In genomic region chr2:96825057-96825456, GRCh38 we compare ENCODE assay signal across 30 cellular contexts.
"Had no signal": no experiment of that assay in that cellular context is flagged by ENCODE, and none has a peak within 500 bp of the region (broad histone marks: within the 10 kb centered on the region; RNA-seq: fewer than 3 reads in every experiment).

No MANE protein-coding gene starts in this region.

- H3K36me3 ChIP-seq: brain microvascular endothelial cell had no signal

- H3K9me3 Mint-ChIP-seq: activated CD4-positive, alpha-beta memory T cell treated with anti-CD3 and anti-CD28 coated beads, Interleukin-2, amount 10 ng/mL, durations not matched to agents 7 days and 5 days; activated CD4-positive, alpha-beta T cell treated with anti-CD3 and anti-CD28 coated beads, Interleukin-2, amount 10 ng/mL, durations not matched to agents 7 days and 5 days; activated T-cell treated with anti-CD3 and anti-CD28 coated beads, Interleukin-2, amount 50 U/mL, for 24 hours; activated T-cell treated with anti-CD3 and anti-CD28 coated beads, Interleukin-2, amount 50 U/mL, for 72 hours had no signal

- H3K27me3 ChIP-seq: brain microvascular endothelial cell, foreskin keratinocyte, gastrocnemius medialis, heart left ventricle had no signal

- H3K4me1 ChIP-seq: foreskin keratinocyte had no signal

- ATAC-seq: activated CD4-positive, alpha-beta T cell treated with anti-CD3 and anti-CD28 coated beads for 36 hours; activated T-cell treated with anti-CD3 and anti-CD28 coated beads, Interleukin-2, amount 50 U/mL, for 72 hours; esophagus mucosa; foreskin keratinocyte; gastrocnemius medialis had no signal

- H3K4me3 ChIP-seq: gastrocnemius medialis, heart left ventricle had no signal

- DNase-seq: activated CD4-positive, alpha-beta memory T cell treated with anti-CD3 and anti-CD28 coated beads, Interleukin-2, amount 10 ng/mL, durations not matched to agents 7 days and 5 days; activated CD4-positive, alpha-beta T cell treated with anti-CD3 and anti-CD28 coated beads for 36 hours; activated CD4-positive, alpha-beta T cell treated with anti-CD3 and anti-CD28 coated beads, Interleukin-2, amount 10 ng/mL, durations not matched to agents 7 days and 5 days; activated CD4-positive, alpha-beta T cell treated with anti-CD3 and anti-CD28 coated beads, Interleukin-2, amount 50 U/mL, for 4 hours; activated CD4-positive, CD25-positive, alpha-beta regulatory T cell; activated CD4-positive, CD25-positive, alpha-beta regulatory T cell treated with anti-CD3 and anti-CD28 coated beads, Interleukin-2, amount 50 U/mL, for 72 hours; activated CD8-positive, alpha-beta memory T cell treated with anti-CD3 and anti-CD28 coated beads, Interleukin-2, amount 50 U/mL, for 48 hours; activated gamma-delta T cell; activated naive CD4-positive, alpha-beta T cell treated with anti-CD3 and anti-CD28 coated beads, Interleukin-2, amount 50 U/mL, for 16 hours; activated naive CD4-positive, alpha-beta T cell treated with Interleukin-2 at 50 U/mL for 16 hours; activated T-cell treated with anti-CD3 and anti-CD28 coated beads for 4 hours; activated T-cell treated with anti-CD3 and anti-CD28 coated beads, Interleukin-2, amount 50 U/mL, for 24 hours; activated T-cell treated with anti-CD3 and anti-CD28 coated beads, Interleukin-2, amount 50 U/mL, for 72 hours; amniotic stem cell; anterior cingulate cortex; brain microvascular endothelial cell; caudate nucleus; cortex of kidney; dermis blood vessel endothelial cell; effector CD8-positive, alpha-beta T cell; foreskin keratinocyte; gastrocnemius medialis; glutamatergic neuron; heart left ventricle; T-helper 2 cell had no signal

- H3K27ac Mint-ChIP-seq: activated CD4-positive, alpha-beta memory T cell treated with anti-CD3 and anti-CD28 coated beads, Interleukin-2, amount 10 ng/mL, durations not matched to agents 7 days and 5 days; activated CD4-positive, alpha-beta T cell treated with anti-CD3 and anti-CD28 coated beads for 36 hours; activated CD4-positive, alpha-beta T cell treated with anti-CD3 and anti-CD28 coated beads, Interleukin-2, amount 10 ng/mL, durations not matched to agents 7 days and 5 days; activated naive CD8-positive, alpha-beta T cell; activated T-cell treated with anti-CD3 and anti-CD28 coated beads, Interleukin-2, amount 50 U/mL, for 24 hours; activated T-cell treated with anti-CD3 and anti-CD28 coated beads, Interleukin-2, amount 50 U/mL, for 72 hours had no signal

- H3K9me3 ChIP-seq: gastrocnemius medialis, heart left ventricle had no signal

- H3K27ac ChIP-seq: brain microvascular endothelial cell, foreskin keratinocyte, heart left ventricle had no signal

- H3K36me3 Mint-ChIP-seq: activated naive CD8-positive, alpha-beta T cell had no signal

- H3K4me3 Mint-ChIP-seq: activated CD4-positive, alpha-beta memory T cell treated with anti-CD3 and anti-CD28 coated beads, Interleukin-2, amount 10 ng/mL, durations not matched to agents 7 days and 5 days; activated CD4-positive, alpha-beta T cell treated with anti-CD3 and anti-CD28 coated beads for 36 hours; activated CD4-positive, alpha-beta T cell treated with anti-CD3 and anti-CD28 coated beads, Interleukin-2, amount 10 ng/mL, durations not matched to agents 7 days and 5 days; activated naive CD8-positive, alpha-beta T cell; activated T-cell treated with anti-CD3 and anti-CD28 coated beads, Interleukin-2, amount 50 U/mL, for 24 hours; activated T-cell treated with anti-CD3 and anti-CD28 coated beads, Interleukin-2, amount 50 U/mL, for 72 hours had no signal

- H3K27me3 Mint-ChIP-seq: activated CD4-positive, alpha-beta memory T cell treated with anti-CD3 and anti-CD28 coated beads, Interleukin-2, amount 10 ng/mL, durations not matched to agents 7 days and 5 days; activated CD4-positive, alpha-beta T cell treated with anti-CD3 and anti-CD28 coated beads for 36 hours; activated CD4-positive, alpha-beta T cell treated with anti-CD3 and anti-CD28 coated beads, Interleukin-2, amount 10 ng/mL, durations not matched to agents 7 days and 5 days; activated naive CD8-positive, alpha-beta T cell; activated T-cell treated with anti-CD3 and anti-CD28 coated beads, Interleukin-2, amount 50 U/mL, for 24 hours had no signal

- FAIRE-seq: astrocyte, bronchial epithelial cell, colon had no signal
